ENCODE assay signal across 1 cellular context in the genomic region with DNA sequence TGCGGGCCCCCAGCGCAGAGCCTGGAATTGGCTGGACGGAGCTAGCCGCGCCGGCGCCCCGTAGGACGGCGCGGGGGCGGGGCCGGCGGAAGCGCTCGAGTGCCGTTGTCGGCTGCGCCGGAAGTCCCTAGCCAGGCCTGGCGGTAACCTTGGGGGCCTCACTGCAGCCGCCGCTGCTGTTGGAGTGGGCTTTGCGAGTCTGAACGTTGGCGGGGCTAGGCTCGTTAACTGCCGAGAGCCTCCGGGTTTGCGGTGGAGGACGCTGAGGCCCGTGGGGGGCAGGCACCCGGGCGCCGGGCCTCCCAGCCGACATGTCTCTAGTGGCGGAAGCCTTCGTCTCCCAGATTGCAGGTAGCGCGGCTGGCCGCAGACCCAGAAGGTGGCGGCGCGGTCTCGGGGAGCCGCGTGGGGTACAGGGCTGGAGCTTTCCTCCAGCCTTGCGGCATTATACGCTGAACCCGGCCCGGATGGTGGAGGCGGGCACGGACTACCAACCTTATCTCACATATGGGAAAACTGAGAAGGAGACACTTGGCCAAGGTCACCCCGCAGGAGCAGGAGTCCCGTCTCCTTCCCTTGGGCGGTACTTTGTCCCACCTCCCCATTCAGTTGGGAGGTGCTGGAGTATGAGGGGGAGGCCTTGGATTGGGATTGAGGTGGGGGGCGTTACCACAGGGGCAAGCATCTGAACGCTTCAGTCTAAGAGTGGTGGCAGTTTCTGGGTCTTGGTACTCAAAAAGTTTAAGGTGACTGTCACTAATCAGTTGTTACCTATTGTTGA.
TF ChIP-seq lines count a peak whose summit lies in the region.

MTX2 (plus strand) TSS at position 124 of the 781 bp plus-strand sequence; CDS start at position 312, 188 bp downstream.

TF ChIP-seq in GM23338, 12 proteins besides CTCF, POLR2A, EP300 and RAD21 (continued from another document):
- peak; percentile 87 for TF ChIP-seq POLR2AphosphoS5 (IDR thresholded peaks at IDR 0.05; ENCODE audit: low read depth)
- peak; percentile 60; the same call in 1 of the 2 replicates for TF ChIP-seq ETS1 (IDR thresholded peaks at IDR 0.05)
- peak; percentile 81 for TF ChIP-seq CREB1 (CRISPR knock-in tag; IDR thresholded peaks at IDR 0.05; ENCODE audit: low read depth)
TF ChIP-seq in GM23338: peak in this region for 3.
